Comparison of ENCODE assay signal across 14 cellular contexts in the genomic region with DNA sequence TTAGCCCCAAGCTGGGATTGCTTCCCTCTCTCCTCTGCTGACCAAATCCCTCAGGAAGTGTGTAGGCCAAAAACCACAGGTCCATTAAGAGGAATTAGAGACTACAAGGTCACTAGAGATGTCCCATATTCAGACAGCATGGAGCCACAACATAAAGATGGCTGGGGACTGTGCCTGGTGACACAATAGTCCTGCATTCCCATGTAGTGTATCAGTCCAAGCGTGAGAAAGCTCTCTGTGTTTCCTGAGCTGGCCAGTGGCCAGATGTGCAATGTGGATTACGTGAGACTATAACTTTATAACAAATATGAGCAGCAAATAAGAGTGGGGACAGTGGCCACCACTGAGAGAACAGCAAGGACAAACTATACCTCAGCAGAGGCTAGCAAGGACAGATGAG. TPM values are rescaled to one million over a fixed set of nuclear protein-coding genes. Genes with fewer than 3 reads are reported as not detected.
DNase-seq lines count a peak whose midpoint lies in the region; ATAC-seq and TF ChIP-seq lines count a peak whose summit lies in the region.
"Had no signal": no experiment of that assay in that cellular context is flagged by ENCODE, and none has a peak within 500 bp of the region (broad histone marks: within the 10 kb centered on the region; RNA-seq: fewer than 3 reads in every experiment).

No MANE protein-coding gene starts in this region.

- ATAC-seq in CD8-positive, alpha-beta T cell, result no peak
- ATAC-seq: Panc1 had no signal

- no peaks in the 10 kb centered on the region for H3K36me3 ChIP-seq in mesenchymal stem cell (ENCODE audit: control insufficient read depth in 1 of 2, insufficient read depth in 2 of 2, low read depth in 1 of 2, low read length in 2 of 2)
- H3K36me3 ChIP-seq in CD8-positive, alpha-beta T cell (ENCODE audit: insufficient read depth, low read length), result no peaks in the 10 kb centered on the region
- H3K36me3 ChIP-seq: neutrophil had no signal

- WGBS in mesenchymal stem cell, result 38% methylated on average over 1 of the region's 2 CpGs

- no peak overlapping the region for H3K23ac ChIP-seq in mesenchymal stem cell (ENCODE audit: low read length in 2 of 2)

- no peaks in the 10 kb centered on the region for H3K79me1 ChIP-seq in mesenchymal stem cell (replicated peaks; ENCODE audit: low read length, poor library complexity, severe bottlenecking)

- H3K14ac ChIP-seq in mesenchymal stem cell (ENCODE audit: low read length in 2 of 2), result no peak overlapping the region

- POLR2A ChIA-PET in AG04449 (lab: Yijun Ruan, JAX), result no interaction called here
- POLR2A ChIA-PET in CD8-positive, alpha-beta T cell (lab: Charles Lee), result no interaction called here

- H3K9ac ChIP-seq in mesenchymal stem cell (ENCODE audit: low read length), result no peak overlapping the region

- intact Hi-C loops in CD8-positive, alpha-beta T cell (cut with DNase I, micrococcal nuclease), result loop anchor here in 1 of 2 experiments (5.0 kb wide), 1 partner anchor 110 kb away; no protein-coding TSS in a partner anchor

- no peak overlapping the region for H2BK12ac ChIP-seq in mesenchymal stem cell (ENCODE audit: low read length in 2 of 2)

- H3K27me3 ChIP-seq in mesenchymal stem cell (ENCODE audit: control insufficient read depth in 1 of 2, insufficient read depth in 1 of 2, low read length in 2 of 2), result peaks cover 26 to 46% of the 10 kb centered on the region in 2 experiments
- H3K27me3 ChIP-seq in CD8-positive, alpha-beta T cell (ENCODE audit: insufficient read depth, low read length), result no peaks in the 10 kb centered on the region

- DNase-seq in AG04449 (ENCODE audit: low read depth, low spot score), result peak; percentile 62
- DNase-seq in LHCN-M2 (ENCODE audit: low read depth), result peak; percentile 82
- DNase-seq in choroid plexus epithelial cell (ENCODE audit: low read depth), result peak; percentile 84
- DNase-seq in mesenchymal stem cell, result peak; percentile 87
- no peak for DNase-seq in kidney glomerular epithelial cell (lab: John Stamatoyannopoulos, UW)
- no peak for DNase-seq in CD8-positive, alpha-beta T cell
- no peak for DNase-seq in T-helper 1 cell
- no peak for DNase-seq in activated naive CD4-positive, alpha-beta T cell treated with Interleukin-2 at 50 U/mL for 16 hours
- DNase-seq: activated naive CD4-positive, alpha-beta T cell; C1 segment of cervical spinal cord; NCI-H187; stimulated activated CD4-positive, alpha-beta T cell treated with anti-CD3 and anti-CD28 coated beads, Interleukin-4, amount 100 ng/mL, for 4 hours had no signal

- H3K4me2 ChIP-seq in mesenchymal stem cell (ENCODE audit: low read length, poor library complexity, severe bottlenecking), result no peak overlapping the region

- no peak overlapping the region for H3K27ac Mint-ChIP-seq in CD8-positive, alpha-beta T cell

- H3K4me3 ChIP-seq in AG04449 (ENCODE audit: low read depth, low read length) (no peak overlapping the region), choroid plexus epithelial cell (ENCODE audit: low read depth, low read length) (no peak overlapping the region), mesenchymal stem cell (ENCODE audit: insufficient read depth in 1 of 2, low read depth in 1 of 2, low read length in 2 of 2) (no peak overlapping the region)
- no peak overlapping the region for H3K4me3 ChIP-seq in CD8-positive, alpha-beta T cell (ENCODE audit: low read depth, low read length)

- no peak overlapping the region for H2AK5ac ChIP-seq in mesenchymal stem cell (ENCODE audit: low read length, severe bottlenecking)

- H2BK120ac ChIP-seq in mesenchymal stem cell (ENCODE audit: low read depth, low read length), result no peak overlapping the region

- H3K4me3 Mint-ChIP-seq in CD8-positive, alpha-beta T cell, result no peak overlapping the region

- no peak overlapping the region for H2BK15ac ChIP-seq in mesenchymal stem cell (ENCODE audit: low read depth, poor library complexity, severe bottlenecking)

- H4K91ac ChIP-seq in mesenchymal stem cell (ENCODE audit: low read length), result no peak overlapping the region

- no peak overlapping the region for H3K18ac ChIP-seq in mesenchymal stem cell (ENCODE audit: low read depth in 1 of 2, low read length in 2 of 2)

- H3K4ac ChIP-seq in mesenchymal stem cell (ENCODE audit: low read depth in 1 of 2, low read length in 2 of 2), result no peak overlapping the region

- no peak overlapping the region for H4K8ac ChIP-seq in mesenchymal stem cell (ENCODE audit: low read length)

- CTCF ChIA-PET in AG04449 (lab: Yijun Ruan, JAX), result interaction anchor here (0.8 to 9.6 kb wide), 13 partner anchors 9 to 393 kb away, joined by 3 to 105 read pairs (median 7); partner anchors contain the start of gene PRPF19
- CTCF ChIA-PET in CD8-positive, alpha-beta T cell (lab: Charles Lee), result interaction anchor here (3.9 kb wide), 1 partner anchor 12 kb away, joined by 22 read pairs; no protein-coding TSS in a partner anchor

- H3K36me3 Mint-ChIP-seq in CD8-positive, alpha-beta T cell, result no peaks in the 10 kb centered on the region

- TF ChIP-seq CTCF in AG04449 (IDR thresholded peaks at IDR 0.05; ENCODE audit: insufficient read depth, low read length, missing control alignments) (no peak), choroid plexus epithelial cell (conservative IDR thresholded peaks at IDR 0.05; ENCODE audit: low read depth, low read length) (no peak)
- no peak for TF ChIP-seq CTCF in CD8-positive, alpha-beta T cell (IDR thresholded peaks at IDR 0.05)

- no peak overlapping the region for H2BK5ac ChIP-seq in mesenchymal stem cell (ENCODE audit: low read depth, low read length, poor library complexity, severe bottlenecking)

- H3K9me3 ChIP-seq in mesenchymal stem cell (ENCODE audit: control insufficient read depth, low read length), result no peaks in the 10 kb centered on the region
- H3K9me3 ChIP-seq in CD8-positive, alpha-beta T cell (ENCODE audit: low read length), result no peaks in the 10 kb centered on the region
- H3K9me3 ChIP-seq: neutrophil had no signal

- no peak overlapping the region for H2AFZ ChIP-seq in mesenchymal stem cell (ENCODE audit: low read depth, low read length)

- H3K27ac ChIP-seq in mesenchymal stem cell (ENCODE audit: low read length, poor library complexity, severe bottlenecking), result no peak overlapping the region
- H3K27ac ChIP-seq in CD8-positive, alpha-beta T cell (ENCODE audit: low read depth, low read length), result no peak overlapping the region
- H3K27ac ChIP-seq: neutrophil had no signal

- peaks cover 10% of the 10 kb centered on the region for H3K4me1 Mint-ChIP-seq in CD8-positive, alpha-beta T cell (ENCODE audit: low read depth)

- H3K4me1 ChIP-seq in mesenchymal stem cell (ENCODE audit: control insufficient read depth, insufficient read depth, low read depth, low read length), result peaks cover 2% of the 10 kb centered on the region
- H3K4me1 ChIP-seq in CD8-positive, alpha-beta T cell (ENCODE audit: insufficient read depth, low read length), result peaks cover 4% of the 10 kb centered on the region

- H3K9me3 Mint-ChIP-seq in CD8-positive, alpha-beta T cell, result no peaks in the 10 kb centered on the region

- no peaks in the 10 kb centered on the region for H3K27me3 Mint-ChIP-seq in CD8-positive, alpha-beta T cell (ENCODE audit: low read depth)

RNA-seq across cellular contexts. Expression of gene MS4A10, which starts 7.6 kb away (rescaled TPM):
- total RNA-seq in LHCN-M2 (2014; rRNA removed), result not detected in 2 replicates
- polyA plus RNA-seq in LHCN-M2 (2012), result not detected
- polyA plus RNA-seq in mesenchymal stem cell (2013, experiment 1 of 2), result not detected
- not detected for polyA plus RNA-seq in mesenchymal stem cell (2013, experiment 2 of 2)
- not detected for total RNA-seq in CD8-positive, alpha-beta T cell

RNA-seq across cellular contexts. Expression of gene MS4A15, which starts 20.9 kb away (rescaled TPM):
- not detected in 2 replicates for total RNA-seq in LHCN-M2 (2014; rRNA removed)
- not detected for polyA plus RNA-seq in LHCN-M2 (2012)
- not detected for polyA plus RNA-seq in mesenchymal stem cell (2013, experiment 1 of 2)
- polyA plus RNA-seq in mesenchymal stem cell (2013, experiment 2 of 2), result not detected
- not detected for total RNA-seq in CD8-positive, alpha-beta T cell

RNA-seq across cellular contexts. Expression of gene MS4A18, which starts 53.1 kb away (rescaled TPM):
- not detected in 2 replicates for total RNA-seq in LHCN-M2 (2014; rRNA removed)
- polyA plus RNA-seq in LHCN-M2 (2012), result not detected
- polyA plus RNA-seq in mesenchymal stem cell (2013, experiment 1 of 2), result not detected
- not detected for polyA plus RNA-seq in mesenchymal stem cell (2013, experiment 2 of 2)
- not detected for total RNA-seq in CD8-positive, alpha-beta T cell

Comparison
In these comparisons a context has a peak if more than half of its experiments do, and no peak if none do; other contexts are left out.
1. DNase-seq: peak in AG04449 (single experiment), LHCN-M2 (single experiment), choroid plexus epithelial cell (single experiment) and mesenchymal stem cell (single experiment); none in kidney glomerular epithelial cell (single experiment), CD8-positive, alpha-beta T cell (0 of 7), T-helper 1 cell (0 of 5) and activated naive CD4-positive, alpha-beta T cell treated with Interleukin-2 at 50 U/mL for 16 hours (single experiment).